2 cellular contexts compared by ENCODE assay signal in genomic region chr2:104804148-104804890, GRCh38.
TF ChIP-seq lines count a peak whose summit lies in the region.

No MANE protein-coding gene starts in this region.

TF ChIP-seq in SK-N-SH, 30 proteins besides CTCF, POLR2A, EP300 and RAD21 (continued from another document):
- no peak for TF ChIP-seq USF1 (IDR thresholded peaks at IDR 0.05; ENCODE audit: borderline replicate concordance, low read depth)
- no peak for TF ChIP-seq YY1 (IDR thresholded peaks at IDR 0.05; ENCODE audit: low read depth)
- no peak for TF ChIP-seq TCF12 (IDR thresholded peaks at IDR 0.05)
- TF ChIP-seq NFIC (IDR thresholded peaks at IDR 0.05; ENCODE audit: borderline replicate concordance), result no peak
- no peak for TF ChIP-seq ZBTB33 (IDR thresholded peaks at IDR 0.05; ENCODE audit: borderline replicate concordance, low read depth)

TF ChIP-seq in SK-N-SH treated with all-trans-retinoic acid at 6 μM for 48 hours, 23 proteins besides CTCF, POLR2A, EP300 and RAD21 (continued from another document):
- TF ChIP-seq, protein P1, sequence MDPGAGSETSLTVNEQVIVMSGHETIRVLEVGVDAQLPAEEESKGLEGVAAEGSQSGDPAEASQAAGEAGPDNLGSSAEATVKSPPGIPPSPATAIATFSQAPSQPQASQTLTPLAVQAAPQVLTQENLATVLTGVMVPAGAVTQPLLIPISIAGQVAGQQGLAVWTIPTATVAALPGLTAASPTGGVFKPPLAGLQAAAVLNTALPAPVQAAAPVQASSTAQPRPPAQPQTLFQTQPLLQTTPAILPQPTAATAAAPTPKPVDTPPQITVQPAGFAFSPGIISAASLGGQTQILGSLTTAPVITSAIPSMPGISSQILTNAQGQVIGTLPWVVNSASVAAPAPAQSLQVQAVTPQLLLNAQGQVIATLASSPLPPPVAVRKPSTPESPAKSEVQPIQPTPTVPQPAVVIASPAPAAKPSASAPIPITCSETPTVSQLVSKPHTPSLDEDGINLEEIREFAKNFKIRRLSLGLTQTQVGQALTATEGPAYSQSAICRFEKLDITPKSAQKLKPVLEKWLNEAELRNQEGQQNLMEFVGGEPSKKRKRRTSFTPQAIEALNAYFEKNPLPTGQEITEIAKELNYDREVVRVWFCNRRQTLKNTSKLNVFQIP (CRISPR knock-in tag; IDR thresholded peaks at IDR 0.05; ENCODE audit: borderline replicate concordance, low read depth), result no peak
- TF ChIP-seq TCF4 (CRISPR knock-in tag; IDR thresholded peaks at IDR 0.05; ENCODE audit: borderline replicate concordance), result no peak
- no peak for TF ChIP-seq PPARA (CRISPR knock-in tag; IDR thresholded peaks at IDR 0.05; ENCODE audit: borderline replicate concordance)
